ENCODE assay signal across 18 cellular contexts in the genomic region with DNA sequence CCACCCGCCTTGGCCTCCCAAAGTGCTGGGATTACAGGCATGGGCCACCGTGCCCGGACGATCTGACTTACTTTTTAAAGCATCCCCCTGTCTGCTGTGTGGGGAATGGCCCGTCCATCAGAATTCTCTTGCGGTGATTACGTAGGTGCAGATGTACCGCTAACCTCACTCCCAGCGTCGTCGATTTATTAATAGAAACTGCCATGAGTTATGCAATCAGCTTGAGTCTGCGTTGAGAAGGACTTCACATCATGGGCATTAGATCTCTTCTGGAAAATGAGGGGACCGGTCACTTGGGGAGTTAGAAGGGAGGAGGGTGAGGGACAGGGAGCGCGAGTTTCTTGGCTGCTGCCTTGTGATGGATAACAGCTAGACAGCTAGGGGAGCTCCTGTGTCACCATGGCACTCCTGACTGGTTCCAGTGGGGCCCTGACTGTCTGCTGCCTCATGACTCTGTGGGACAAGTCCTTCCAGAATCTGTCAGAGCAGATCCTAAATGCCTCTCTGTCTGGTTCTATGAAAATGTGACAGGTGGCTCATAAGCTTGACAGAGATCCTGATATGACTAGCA. TPM values are rescaled to one million over a fixed set of nuclear protein-coding genes. Genes with fewer than 3 reads are reported as not detected.
A peak's percentile ranks its signal among the peaks of the same experiment; 100 is the strongest.
DNase-seq lines count a peak whose midpoint lies in the region; ATAC-seq and TF ChIP-seq lines count a peak whose summit lies in the region.
"Had no signal": no experiment of that assay in that cellular context is flagged by ENCODE, and none has a peak within 500 bp of the region (broad histone marks: within the 10 kb centered on the region; RNA-seq: fewer than 3 reads in every experiment).

No MANE protein-coding gene starts in this region.

- peak overlapping the region in 1 of 3 donors; percentile 47 for H3K9ac ChIP-seq in skeletal muscle tissue (ENCODE audit: low read depth in 1 of 3, low read length in 3 of 3)

- H3K36me3 ChIP-seq in skeletal muscle tissue (ENCODE audit: control insufficient read depth in 3 of 3, insufficient read depth in 3 of 3, low read length in 3 of 3): peaks cover 3 to 9% (median 9%) of the 10 kb centered on the region in 3 donors

- peaks cover 33% of the 10 kb centered on the region for H3K36me3 Mint-ChIP-seq in brain

- H3K9me3 ChIP-seq in skeletal muscle tissue (ENCODE audit: control insufficient read depth in 3 of 3, low read length in 3 of 3): no peaks in the 10 kb centered on the region

- peak overlapping the region; percentile 72 for H3K27ac ChIP-seq in skeletal muscle tissue (ENCODE audit: low read depth, low read length)
- H3K27ac ChIP-seq: foreskin keratinocyte had no signal

- no peaks in the 10 kb centered on the region for H3K27me3 Mint-ChIP-seq in brain
- H3K27me3 Mint-ChIP-seq: activated CD4-positive, alpha-beta memory T cell treated with anti-CD3 and anti-CD28 coated beads for 36 hours; CD4-positive, CD25-positive, alpha-beta regulatory T cell had no signal

- no peaks in the 10 kb centered on the region for H3K9me3 Mint-ChIP-seq in brain
- H3K9me3 Mint-ChIP-seq: activated CD4-positive, alpha-beta memory T cell treated with anti-CD3 and anti-CD28 coated beads for 36 hours; CD4-positive, CD25-positive, alpha-beta regulatory T cell had no signal

- peak; percentile 25 for ATAC-seq in left colon
- ATAC-seq: foreskin keratinocyte had no signal

- DNase-seq in DMS53 (lab: John Stamatoyannopoulos, UW) (peak; percentile 47), DMS53 treated with DMSO at 0.1 percent for 48 hours (lab: John Stamatoyannopoulos, UW; ENCODE audit: unreplicated experiment) (no peak), left colon (no peak), NCI-H1436 (lab: John Stamatoyannopoulos, UW) (no peak), iPS-NIHi11 (ENCODE audit: low spot score) (no peak)
- no peak for DNase-seq in stimulated activated CD4-positive, alpha-beta T cell treated with anti-CD3 and anti-CD28 coated beads, Interleukin-4, amount 100 ng/mL, for 24 hours
- DNase-seq: 8988T; activated CD4-positive, alpha-beta memory T cell treated with anti-CD3 and anti-CD28 coated beads for 36 hours; aorta; CD4-positive, CD25-positive, alpha-beta regulatory T cell; foreskin keratinocyte; NCI-H2081; NCI-H748 treated with DMSO at 0.1 percent for 48 hours; SHP77; stimulated activated CD4-positive, alpha-beta T cell treated with anti-CD3 and anti-CD28 coated beads, Interleukin-4, amount 100 ng/mL, for 1 hour; T1000 had no signal

- TF ChIP-seq CTCF in brain (conservative IDR thresholded peaks at IDR 0.05): no peak

- H3K27me3 ChIP-seq in skeletal muscle tissue (ENCODE audit: control insufficient read depth in 3 of 3, insufficient read depth in 3 of 3, low read length in 3 of 3): no peaks in the 10 kb centered on the region
- H3K27me3 ChIP-seq: foreskin keratinocyte had no signal

- H3K4me1 ChIP-seq in skeletal muscle tissue (ENCODE audit: control insufficient read depth in 3 of 3, insufficient read depth in 3 of 3, low read length in 3 of 3): peaks cover 20 to 54% (median 50%) of the 10 kb centered on the region in 3 donors
- H3K4me1 ChIP-seq: foreskin keratinocyte had no signal

- H3K27ac Mint-ChIP-seq in brain: peak overlapping the region in 4 of 5 experiments; percentile 6 to 63 (median 23)
- H3K27ac Mint-ChIP-seq: activated CD4-positive, alpha-beta memory T cell treated with anti-CD3 and anti-CD28 coated beads for 36 hours; CD4-positive, CD25-positive, alpha-beta regulatory T cell had no signal

- peaks cover 27% of the 10 kb centered on the region for H3K4me1 Mint-ChIP-seq in brain

- H3K4me3 Mint-ChIP-seq in brain: no peak overlapping the region
- H3K4me3 Mint-ChIP-seq: activated CD4-positive, alpha-beta memory T cell treated with anti-CD3 and anti-CD28 coated beads for 36 hours; CD4-positive, CD25-positive, alpha-beta regulatory T cell had no signal

- H3K4me3 ChIP-seq in skeletal muscle tissue (ENCODE audit: low read length in 3 of 3): peak overlapping the region in 1 of 3 donors; percentile 58

- intact Hi-C loops in left colon (cut with DNase I, micrococcal nuclease): no loop called here

RNA-seq across cellular contexts. Expression of gene POR, which starts 35.2 kb away (rescaled TPM):
- 109 TPM for polyA plus RNA-seq in brain (ENCODE audit: insufficient read depth, low read depth, low replicate concordance)
- total RNA-seq in left colon (100 to 1,000 TPM; 131 to 150 TPM), skeletal muscle tissue (42.8 TPM)

RNA-seq across cellular contexts. Expression of gene TMEM120A, which starts 44.2 kb away (rescaled TPM):
- 38.3 TPM for polyA plus RNA-seq in brain (ENCODE audit: insufficient read depth, low read depth, low replicate concordance)
- total RNA-seq in left colon: 100 to 1,000 TPM; 102 to 104 TPM
- total RNA-seq in skeletal muscle tissue: 35.5 TPM
